6 cellular contexts compared by ENCODE assay signal in genomic region chr6:69824355-69824754, GRCh38. TPM values are rescaled to one million over a fixed set of nuclear protein-coding genes. Genes with fewer than 3 reads are reported as not detected.
"Had no signal": no experiment of that assay in that cellular context is flagged by ENCODE, and none has a peak within 500 bp of the region (broad histone marks: within the 10 kb centered on the region; RNA-seq: fewer than 3 reads in every experiment).

No MANE protein-coding gene starts in this region.

RNA-seq across cellular contexts. Expression of gene COL19A1, which starts 42.0 kb away (rescaled TPM):
- total RNA-seq: dermis blood vessel endothelial cell, lung microvascular endothelial cell, osteocyte, subcutaneous adipose tissue, thyroid gland had no signal
- polyA plus RNA-seq: keratinocyte had no signal
